In genomic region chrX:71990518-71990917, GRCh38 we compare ENCODE assay signal across 21 cellular contexts.
DNase-seq lines count a peak whose midpoint lies in the region; ATAC-seq and TF ChIP-seq lines count a peak whose summit lies in the region.
"Had no signal": no experiment of that assay in that cellular context is flagged by ENCODE, and none has a peak within 500 bp of the region (broad histone marks: within the 10 kb centered on the region; RNA-seq: fewer than 3 reads in every experiment).

No MANE protein-coding gene starts in this region.

- no peaks in the 10 kb centered on the region for H3K27me3 ChIP-seq in left ventricle myocardium inferior (ENCODE audit: low read depth)
- H3K27me3 ChIP-seq in foreskin keratinocyte = no peaks in the 10 kb centered on the region
- H3K27me3 ChIP-seq in body of pancreas = no peaks in the 10 kb centered on the region
- H3K27me3 ChIP-seq: BE2C had no signal

- peaks cover 15% of the 10 kb centered on the region for H3K9me3 Mint-ChIP-seq in neural crest cell
- H3K9me3 Mint-ChIP-seq: CD4-positive, alpha-beta T cell; HFFc6 had no signal

- H3K9me3 ChIP-seq in left ventricle myocardium inferior (replicated peaks) (no peaks in the 10 kb centered on the region), body of pancreas (no peaks in the 10 kb centered on the region)
- H3K9me3 ChIP-seq: BE2C had no signal

- H3K27ac ChIP-seq in left ventricle myocardium inferior (replicated peaks) = peak overlapping the region; percentile 33
- peak overlapping the region; percentile 27 for H3K27ac ChIP-seq in foreskin keratinocyte
- no peak overlapping the region for H3K27ac ChIP-seq in body of pancreas
- H3K27ac ChIP-seq: 22Rv1 had no signal

- peaks cover 6% of the 10 kb centered on the region for H3K36me3 Mint-ChIP-seq in neural crest cell (ENCODE audit: low read depth)

- ATAC-seq in Right ventricle myocardium superior (ENCODE audit: poor library complexity) = no peak
- ATAC-seq in foreskin keratinocyte = no peak
- no peak for ATAC-seq in GM21367 (IDR thresholded peaks at IDR 0.05; ENCODE audit: unreplicated experiment)
- no peak for ATAC-seq in body of pancreas
- ATAC-seq: GM12878 had no signal

- H3K4me3 ChIP-seq in left ventricle myocardium inferior (no peak overlapping the region), body of pancreas (no peak overlapping the region)
- H3K4me3 ChIP-seq: GM12878 had no signal

- DNase-seq in left ventricle myocardium inferior (no peak), Right ventricle myocardium superior (no peak), foreskin keratinocyte (no peak), neural crest cell (ENCODE audit: low read depth, low spot score) (no peak), body of pancreas (no peak), NCI-H1105 treated with DMSO at 0.1 percent for 48 hours (lab: John Stamatoyannopoulos, UW) (no peak), H4 (ENCODE audit: low spot score) (no peak)
- DNase-seq: BE2C; CD4-positive, alpha-beta T cell; DMS153; GF-D8; HFFc6; KG1; NCI-H1694 treated with DMSO at 0.1 percent for 48 hours; NCI-H510A treated with DMSO at 0.1 percent for 48 hours; NCI-H82; RPMI8226; SIG-M5 had no signal

- H3K4me1 Mint-ChIP-seq in neural crest cell = peaks cover 41% of the 10 kb centered on the region

- H3K27me3 Mint-ChIP-seq in neural crest cell (ENCODE audit: low read depth) = no peaks in the 10 kb centered on the region
- H3K27me3 Mint-ChIP-seq: CD4-positive, alpha-beta T cell had no signal

- no peaks in the 10 kb centered on the region for H3K36me3 ChIP-seq in left ventricle myocardium inferior
- no peaks in the 10 kb centered on the region for H3K36me3 ChIP-seq in body of pancreas (replicated peaks in 1 of 2; ENCODE audit: insufficient read depth in 1 of 2, low read depth in 2 of 2)
- H3K36me3 ChIP-seq: BE2C had no signal

- WGBS in body of pancreas, 2 donors = 71 to 91% methylated on average over 2 of the region's 2 CpGs

- no peak overlapping the region for H3K4me3 Mint-ChIP-seq in neural crest cell
- H3K4me3 Mint-ChIP-seq: CD4-positive, alpha-beta T cell; HFFc6 had no signal

- TF ChIP-seq POLR2A in body of pancreas (IDR thresholded peaks at IDR 0.05) = no peak

- TF ChIP-seq CTCF in left ventricle myocardium inferior (IDR thresholded peaks at IDR 0.05; ENCODE audit: borderline replicate concordance) (no peak), foreskin keratinocyte (conservative IDR thresholded peaks at IDR 0.05) (no peak), neural crest cell (conservative IDR thresholded peaks at IDR 0.05) (no peak), body of pancreas (IDR thresholded peaks at IDR 0.05) (no peak)

- H3K27ac Mint-ChIP-seq in neural crest cell (ENCODE audit: unreplicated experiment) = peak overlapping the region; percentile 78
- H3K27ac Mint-ChIP-seq: CD4-positive, alpha-beta T cell; HFFc6 had no signal

- intact Hi-C loops in left ventricle myocardium inferior (cut with micrococcal nuclease) (no loop called here), Right ventricle myocardium superior (cut with DNase I) (no loop called here), body of pancreas (cut with DNase I) (no loop called here)

- H3K4me1 ChIP-seq in left ventricle myocardium inferior = no peaks in the 10 kb centered on the region
- H3K4me1 ChIP-seq in foreskin keratinocyte = no peaks in the 10 kb centered on the region
- no peaks in the 10 kb centered on the region for H3K4me1 ChIP-seq in body of pancreas
- H3K4me1 ChIP-seq: BE2C had no signal

Comparison
In these comparisons a context has a peak if more than half of its experiments do, and no peak if none do; other contexts are left out.
1. H3K27ac ChIP-seq: peak in left ventricle myocardium inferior (single experiment) and foreskin keratinocyte (single experiment); none in body of pancreas (0 of 4).